Comparison of ENCODE assay signal across 24 cellular contexts in the genomic region with DNA sequence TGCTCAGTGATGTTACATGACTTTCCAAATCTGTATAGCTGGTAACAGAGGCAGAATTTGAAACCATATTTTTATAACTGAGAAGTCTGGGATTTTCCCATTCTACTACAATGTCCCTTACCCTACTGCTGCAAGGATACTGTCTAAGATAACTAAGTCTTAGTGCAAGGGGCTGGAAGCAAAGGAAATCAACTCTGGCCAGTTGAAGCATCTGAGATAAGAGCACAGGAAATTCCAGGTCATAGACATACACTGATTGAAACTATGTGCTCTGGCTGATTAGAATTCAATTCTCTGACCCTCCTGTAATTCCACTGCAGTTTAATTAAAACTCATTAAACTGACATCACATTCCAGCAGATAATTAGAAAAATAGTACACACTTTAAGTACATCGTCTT.
"Had no signal": no experiment of that assay in that cellular context is flagged by ENCODE, and none has a peak within 500 bp of the region (broad histone marks: within the 10 kb centered on the region; RNA-seq: fewer than 3 reads in every experiment).

No MANE protein-coding gene starts in this region.

- H3K79me2 ChIP-seq: hepatocyte had no signal

- FAIRE-seq: colon, endometrium, frontal cortex, kidney had no signal

- H3K4me1 ChIP-seq: esophagus muscularis mucosa, foreskin keratinocyte, gastroesophageal sphincter, heart left ventricle, left ventricle myocardium inferior, lower lobe of right lung had no signal

- H3K36me3 ChIP-seq: esophagus muscularis mucosa, gastroesophageal sphincter, heart left ventricle, left ventricle myocardium inferior, lower lobe of right lung had no signal

- H3K27ac ChIP-seq: coronary artery, esophagus muscularis mucosa, foreskin keratinocyte, gastroesophageal sphincter, heart left ventricle, hepatocyte, left ventricle myocardium inferior, lower lobe of right lung had no signal

- DNase-seq: effector CD8-positive, alpha-beta T cell; effector memory CD8-positive, alpha-beta T cell; endodermal cell; foreskin keratinocyte; heart left ventricle; hypothalamus; immature natural killer cell; islet precursor cell; kidney; kidney glomerular epithelial cell; left colon; left ventricle myocardium inferior; lower lobe of right lung; mesenchymal stem cell; midbrain; naive thymus-derived CD4-positive, alpha-beta T cell had no signal

- H2AFZ ChIP-seq: hepatocyte had no signal

- H3K9me3 ChIP-seq: esophagus muscularis mucosa, gastroesophageal sphincter, heart left ventricle, left ventricle myocardium inferior, lower lobe of right lung had no signal

- ATAC-seq: effector memory CD8-positive, alpha-beta T cell; foreskin keratinocyte; gastroesophageal sphincter; heart left ventricle; left colon; left lobe of liver; lower lobe of right lung; naive thymus-derived CD4-positive, alpha-beta T cell had no signal

- H3K4me3 ChIP-seq: coronary artery, esophagus muscularis mucosa, gastroesophageal sphincter, heart left ventricle, hepatocyte, left ventricle myocardium inferior, lower lobe of right lung had no signal

- H3K4me2 ChIP-seq: hepatocyte had no signal

- H3K27me3 ChIP-seq: esophagus muscularis mucosa, foreskin keratinocyte, gastroesophageal sphincter, heart left ventricle, hepatocyte had no signal
